ENCODE assay signal across 15 cellular contexts in the genomic region with DNA sequence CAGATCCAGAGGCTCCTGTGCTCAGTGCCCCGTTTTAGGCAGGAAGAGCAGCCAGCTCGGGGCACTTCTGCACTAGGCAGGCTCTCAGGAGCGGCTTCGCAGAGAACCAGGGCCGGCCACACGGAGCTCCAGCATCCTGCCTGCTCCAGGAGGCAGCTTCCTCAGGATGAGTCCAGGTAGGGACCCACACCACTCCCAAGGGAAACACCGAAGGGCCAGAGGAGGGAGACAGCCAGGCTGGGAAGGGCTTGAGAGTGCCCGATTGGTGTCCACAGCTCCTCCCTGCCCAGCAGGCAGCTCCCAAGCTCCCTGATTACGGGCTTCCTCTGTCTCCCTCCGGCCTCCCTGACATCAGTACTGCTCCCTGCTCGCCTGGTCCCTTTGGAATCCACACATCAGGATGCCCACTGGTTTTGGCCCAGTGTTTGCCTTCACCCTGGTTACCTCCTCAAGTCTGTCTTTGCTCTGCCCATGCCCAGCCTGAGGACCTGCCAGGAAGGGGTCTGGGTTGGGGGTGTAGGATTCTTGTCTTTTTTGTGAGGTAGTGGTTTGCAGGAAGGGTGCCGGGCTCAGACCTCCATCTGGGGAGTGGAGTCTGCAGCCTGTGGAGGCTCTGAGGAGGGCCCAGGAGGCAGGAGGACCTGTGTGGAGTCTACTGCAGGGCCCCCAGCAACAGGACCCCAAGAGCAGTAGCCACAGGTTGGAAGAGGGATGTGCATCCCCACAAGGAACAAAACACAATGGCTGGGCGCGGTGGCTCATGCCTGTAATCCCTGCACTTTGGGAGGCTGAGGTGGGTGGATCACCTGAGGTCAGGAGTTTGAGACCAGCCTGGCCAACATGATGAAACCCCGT. TPM values are rescaled to one million over a fixed set of nuclear protein-coding genes. Genes with fewer than 3 reads are reported as not detected.
DNase-seq lines count a peak whose midpoint lies in the region; ATAC-seq, FAIRE-seq and TF ChIP-seq lines count a peak whose summit lies in the region.
"Had no signal": no experiment of that assay in that cellular context is flagged by ENCODE, and none has a peak within 500 bp of the region (broad histone marks: within the 10 kb centered on the region; RNA-seq: fewer than 3 reads in every experiment).

No MANE protein-coding gene starts in this region.

- no peak overlapping the region for H2BK15ac ChIP-seq in H1 (ENCODE audit: low read length)

- in situ Hi-C loops in Panc1 (cut with HindIII; ENCODE audit: low pct_unique_long_range_greater_than_20kb, low sequenced_read_pairs), result no loop called here

- H3K4me3 Mint-ChIP-seq in activated T-cell treated with anti-CD3 and anti-CD28 coated beads, Interleukin-2, amount 50 U/mL, for 24 hours, result no peak overlapping the region
- no peak overlapping the region for H3K4me3 Mint-ChIP-seq in activated T-cell treated with anti-CD3 and anti-CD28 coated beads, Interleukin-2, amount 50 U/mL, for 4 hours
- H3K4me3 Mint-ChIP-seq: T-helper 1 cell treated with Interleukin-12 subunit alpha and Interleukin-12 subunit beta and Interleukin-4 antibody, amounts not matched to agents 30 μg/mL and 1 μg/mL, for 36 hours had no signal

- TF ChIP-seq EP300 in H1 (IDR thresholded peaks at IDR 0.05; ENCODE audit: borderline replicate concordance in 1 of 2, low read depth in 2 of 2, low read length in 2 of 2), result no peak

- no peak overlapping the region for H3K4ac ChIP-seq in H1 (replicated peaks; ENCODE audit: insufficient read length, low read depth, low read length)

- no peak overlapping the region for H2AFZ ChIP-seq in H1 (ENCODE audit: low read length)
- no peak overlapping the region for H2AFZ ChIP-seq in smooth muscle cell (ENCODE audit: low read depth)

- peaks cover 31% of the 10 kb centered on the region for H3K4me1 Mint-ChIP-seq in activated T-cell treated with anti-CD3 and anti-CD28 coated beads, Interleukin-2, amount 50 U/mL, for 24 hours (ENCODE audit: low read depth)
- H3K4me1 Mint-ChIP-seq in activated T-cell treated with anti-CD3 and anti-CD28 coated beads, Interleukin-2, amount 50 U/mL, for 4 hours (ENCODE audit: low read depth), result peaks cover 20% of the 10 kb centered on the region

- TF ChIP-seq RAD21 in H1 (IDR thresholded peaks at IDR 0.05 in 1 of 2, conservative IDR thresholded peaks at IDR 0.05 in 1 of 2; ENCODE audit: low read depth in 2 of 2, low read length in 2 of 2), result no peak

- no peak overlapping the region for H3K4me2 ChIP-seq in H1 (ENCODE audit: insufficient read depth in 1 of 2, low read depth in 2 of 2, low read length in 2 of 2)
- no peak overlapping the region for H3K4me2 ChIP-seq in smooth muscle cell

- no peak overlapping the region for H3K18ac ChIP-seq in H1 (ENCODE audit: extremely low read depth, low read length)

- CTCF ChIA-PET in Panc1 (lab: Charles Lee), result interaction anchor here (0.8 to 1.4 kb wide), 2 partner anchors 10 to 58 kb away, joined by 4 to 5 read pairs; no protein-coding TSS in a partner anchor
- CTCF ChIA-PET in H1 (lab: Charles Lee; ENCODE audit: partially characterized antibody), result interaction anchor here (1.3 to 1.5 kb wide), 3 partner anchors 9 to 13 kb away, joined by 3 to 6 read pairs (median 5); no protein-coding TSS in a partner anchor

- H3K23ac ChIP-seq in H1 (ENCODE audit: insufficient read length), result no peak overlapping the region

- POLR2A ChIA-PET in Panc1 (lab: Charles Lee) (interaction anchor here (0.6 to 1.1 kb wide), 3 partner anchors 11 to 50 kb away, joined by 3 to 7 read pairs (median 4); a partner anchor contains a TSS), H1 (lab: Charles Lee; ENCODE audit: partially characterized antibody) (interaction anchor here (0.7 kb wide), 1 partner anchor 19 kb away, joined by 3 read pairs; no protein-coding TSS in a partner anchor)

- H3K9me3 ChIP-seq in Panc1 (ENCODE audit: control insufficient read depth, insufficient read depth, low read depth, low read length) (no peaks in the 10 kb centered on the region), H1 (ENCODE audit: insufficient read depth in 2 of 2, low read depth in 1 of 2, low read length in 1 of 2) (no peaks in the 10 kb centered on the region), smooth muscle cell (replicated peaks; ENCODE audit: low read depth) (no peaks in the 10 kb centered on the region), testis (no peaks in the 10 kb centered on the region), heart left ventricle (no peaks in the 10 kb centered on the region)
- H3K9me3 ChIP-seq: MG63 had no signal

- TF ChIP-seq POLR2A in H1 (IDR thresholded peaks at IDR 0.05; ENCODE audit: control extremely low read depth in 1 of 2, low read depth in 2 of 2, low read length in 2 of 2) (no peak), testis (IDR thresholded peaks at IDR 0.05) (no peak), heart left ventricle (IDR thresholded peaks at IDR 0.05) (no peak)

- H3K36me3 Mint-ChIP-seq in activated T-cell treated with anti-CD3 and anti-CD28 coated beads, Interleukin-2, amount 50 U/mL, for 24 hours (ENCODE audit: low read depth), result no peaks in the 10 kb centered on the region
- H3K36me3 Mint-ChIP-seq in activated T-cell treated with anti-CD3 and anti-CD28 coated beads, Interleukin-2, amount 50 U/mL, for 4 hours (ENCODE audit: insufficient read depth), result no peaks in the 10 kb centered on the region

- no peak for DNase-seq in activated T-cell treated with anti-CD3 and anti-CD28 coated beads, Interleukin-2, amount 50 U/mL, for 24 hours
- DNase-seq in activated T-cell treated with anti-CD3 and anti-CD28 coated beads, Interleukin-2, amount 50 U/mL, for 4 hours, result no peak
- DNase-seq in Panc1 (ENCODE audit: low read depth, low spot score) (no peak), H1 (ENCODE audit: low read depth in 1 of 2, low spot score in 2 of 2) (no peak), smooth muscle cell (lab: John Stamatoyannopoulos, UW; ENCODE audit: unreplicated experiment) (no peak), testis (no peak), head of caudate nucleus (no peak), heart left ventricle (no peak)
- DNase-seq: dermis blood vessel endothelial cell, hippocampal formation, MG63, NCI-H187 treated with DMSO at 0.1 percent for 48 hours had no signal

- H4K20me1 ChIP-seq in H1 (replicated peaks in 1 of 2; ENCODE audit: control insufficient read depth in 1 of 2, insufficient read depth in 2 of 2, low read length in 2 of 2) (no peaks in the 10 kb centered on the region), smooth muscle cell (ENCODE audit: low read depth) (no peaks in the 10 kb centered on the region)

- no peak for FAIRE-seq in H1 (lab: Jason Lieb, UNC)
- FAIRE-seq: GM12892, HTR-8/SVneo had no signal

- peak overlapping the region; percentile 97 for H3K27ac Mint-ChIP-seq in activated T-cell treated with anti-CD3 and anti-CD28 coated beads, Interleukin-2, amount 50 U/mL, for 24 hours
- H3K27ac Mint-ChIP-seq: T-helper 1 cell treated with Interleukin-12 subunit alpha and Interleukin-12 subunit beta and Interleukin-4 antibody, amounts not matched to agents 30 μg/mL and 1 μg/mL, for 36 hours had no signal

- 94% methylated on average over 15 of the region's 15 CpGs; no CpG with 5 or more reads in 1 of the 2 experiments for WGBS in H1 (ENCODE audit: extremely low coverage in 1 of 2, insufficient coverage in 1 of 2, insufficient read length in 1 of 2, insufficient replicate concordance in 2 of 2, low coverage in 1 of 2, low lambda C conversion rate in 2 of 2, missing lambda C conversion rate in 1 of 2), 2 experiments
- 84% methylated on average over 14 of the region's 15 CpGs for WGBS in smooth muscle cell (ENCODE audit: low lambda C conversion rate)
- whole genome bisulfite sequencing in testis, 2 donors, result 86 to 87% methylated on average over 10 to 15 of the region's 15 CpGs
- 77 to 82% (median 79%) methylated on average over 15 of the region's 15 CpGs for WGBS in heart left ventricle, 4 donors

- peaks cover 29% of the 10 kb centered on the region for H3K27me3 Mint-ChIP-seq in activated T-cell treated with anti-CD3 and anti-CD28 coated beads, Interleukin-2, amount 50 U/mL, for 24 hours
- H3K27me3 Mint-ChIP-seq in activated T-cell treated with anti-CD3 and anti-CD28 coated beads, Interleukin-2, amount 50 U/mL, for 4 hours (ENCODE audit: low read depth), result peaks cover 15% of the 10 kb centered on the region

- ATAC-seq in activated T-cell treated with anti-CD3 and anti-CD28 coated beads, Interleukin-2, amount 50 U/mL, for 4 hours, result no peak
- ATAC-seq in Panc1 (peak; percentile 23), heart left ventricle (no peak)

- no peak overlapping the region for H3K56ac ChIP-seq in H1 (replicated peaks; ENCODE audit: insufficient read length, low read depth, low read length)

- H3F3A ChIP-seq in smooth muscle cell (ENCODE audit: low read depth), result peaks cover 10% of the 10 kb centered on the region

- H2BK20ac ChIP-seq in H1 (ENCODE audit: low read length), result no peak overlapping the region

- intact Hi-C loops in Panc1 (cut with micrococcal nuclease; ENCODE audit: unreplicated experiment), result no loop called here
- intact Hi-C loops in testis (cut with DNase I; ENCODE audit: low total_unique reads), result no loop called here
- intact Hi-C loops in head of caudate nucleus (cut with DNase I), result no loop called here
- intact Hi-C loops in heart left ventricle (cut with DNase I), result no loop called here

- H3K27me3 ChIP-seq in Panc1 (ENCODE audit: control insufficient read depth, insufficient read depth, low read length), result no peaks in the 10 kb centered on the region
- H3K27me3 ChIP-seq in H1 (replicated peaks in 1 of 4; ENCODE audit: control insufficient read depth in 3 of 4, extremely low read depth in 1 of 4, insufficient read depth in 3 of 4, low read length in 3 of 4), result no peaks in the 10 kb centered on the region
- no peaks in the 10 kb centered on the region for H3K27me3 ChIP-seq in smooth muscle cell (ENCODE audit: low read depth)
- H3K27me3 ChIP-seq in testis, result no peaks in the 10 kb centered on the region
- H3K27me3 ChIP-seq in heart left ventricle, result no peaks in the 10 kb centered on the region
- H3K27me3 ChIP-seq: MG63 had no signal

- H3K36me3 ChIP-seq in Panc1 (ENCODE audit: control insufficient read depth, insufficient read depth, low read length), result no peaks in the 10 kb centered on the region
- no peaks in the 10 kb centered on the region for H3K36me3 ChIP-seq in H1 (ENCODE audit: control insufficient read depth in 2 of 4, insufficient read depth in 4 of 4, low read length in 3 of 4)
- no peaks in the 10 kb centered on the region for H3K36me3 ChIP-seq in smooth muscle cell (ENCODE audit: low read depth)
- no peaks in the 10 kb centered on the region for H3K36me3 ChIP-seq in testis (ENCODE audit: low read depth, missing control alignments)
- no peaks in the 10 kb centered on the region for H3K36me3 ChIP-seq in heart left ventricle
- H3K36me3 ChIP-seq: MG63 had no signal

- H3K9me3 Mint-ChIP-seq in activated T-cell treated with anti-CD3 and anti-CD28 coated beads, Interleukin-2, amount 50 U/mL, for 24 hours, result no peaks in the 10 kb centered on the region
- H3K9me3 Mint-ChIP-seq in activated T-cell treated with anti-CD3 and anti-CD28 coated beads, Interleukin-2, amount 50 U/mL, for 4 hours, result no peaks in the 10 kb centered on the region
- H3K9me3 Mint-ChIP-seq: T-helper 1 cell treated with Interleukin-12 subunit alpha and Interleukin-12 subunit beta and Interleukin-4 antibody, amounts not matched to agents 30 μg/mL and 1 μg/mL, for 36 hours had no signal

- TF ChIP-seq CTCF in Panc1 (IDR thresholded peaks at IDR 0.05) (no peak), H1 (IDR thresholded peaks at IDR 0.05; ENCODE audit: control extremely low read depth in 1 of 3, insufficient read depth in 1 of 3, low read depth in 1 of 3, low read length in 3 of 3) (no peak), smooth muscle cell (IDR thresholded peaks at IDR 0.05; ENCODE audit: borderline replicate concordance, insufficient read depth, poor library complexity, severe bottlenecking) (no peak), testis (IDR thresholded peaks at IDR 0.05) (no peak), heart left ventricle (IDR thresholded peaks at IDR 0.05) (no peak)

- H3K4me3 ChIP-seq in Panc1 (ENCODE audit: low read depth in 2 of 2, low read length in 2 of 2) (peak overlapping the region in 1 of 2 experiments; percentile 8; a peak in 1 of 4 replicates), H1 (ENCODE audit: extremely low read depth in 1 of 4, insufficient read depth in 2 of 4, low read depth in 3 of 4, low read length in 4 of 4) (no peak overlapping the region), smooth muscle cell (no peak overlapping the region), testis (no peak overlapping the region), heart left ventricle (no peak overlapping the region)
- H3K4me3 ChIP-seq: MG63 had no signal

- H3K79me1 ChIP-seq in H1 (ENCODE audit: low read depth, low read length), result no peaks in the 10 kb centered on the region

- no peak overlapping the region for H2BK120ac ChIP-seq in H1 (replicated peaks; ENCODE audit: low read depth, low read length)

- H3K23me2 ChIP-seq in H1 (ENCODE audit: low read depth, low read length), result no peaks in the 10 kb centered on the region

- no peak overlapping the region for H4K5ac ChIP-seq in H1 (ENCODE audit: insufficient read length, low read depth, low read length)

- H3K4me1 ChIP-seq in Panc1 (ENCODE audit: control insufficient read depth, insufficient read depth, low read length) (peaks cover 80% of the 10 kb centered on the region), H1 (replicated peaks in 1 of 4; ENCODE audit: control insufficient read depth in 3 of 4, insufficient read depth in 4 of 4, low read length in 3 of 4) (no peaks in the 10 kb centered on the region), smooth muscle cell (ENCODE audit: low read depth) (peaks cover 31% of the 10 kb centered on the region), testis (peaks cover 4% of the 10 kb centered on the region), heart left ventricle (peaks cover 4 to 32% (median 20%) of the 10 kb centered on the region in 12 donors)

- H2BK12ac ChIP-seq in H1 (ENCODE audit: low read depth, low read length), result no peak overlapping the region

- H3K79me2 ChIP-seq in H1 (ENCODE audit: control insufficient read depth in 1 of 2, insufficient read depth in 2 of 2, low read length in 2 of 2), result no peaks in the 10 kb centered on the region
- no peaks in the 10 kb centered on the region for H3K79me2 ChIP-seq in smooth muscle cell (ENCODE audit: low read depth)

- H3K14ac ChIP-seq in H1 (ENCODE audit: insufficient read length), result no peak overlapping the region

- H4K91ac ChIP-seq in H1 (replicated peaks; ENCODE audit: insufficient read length, low read length), result no peak overlapping the region

- H3K27ac ChIP-seq in Panc1 (ENCODE audit: low read length) (peak overlapping the region; percentile 100), H1 (ENCODE audit: low read depth, low read length) (no peak overlapping the region), smooth muscle cell (ENCODE audit: low read depth) (no peak overlapping the region), testis (no peak overlapping the region), heart left ventricle (no peak overlapping the region)

- H3K9ac ChIP-seq in H1 (replicated peaks in 1 of 4; ENCODE audit: extremely low read depth in 1 of 4, low read depth in 3 of 4, low read length in 3 of 4), result no peak overlapping the region
- H3K9ac ChIP-seq in smooth muscle cell (ENCODE audit: low read depth), result peak overlapping the region; percentile 8

- no TSS peak for BruUV-seq in Panc1 (replicated peaks; lab: Mats Ljungman, UMichigan)

- 0 out of 2 replicates have a peak overlapping the region, but pooled peaks have one; percentile 9 for H4K8ac ChIP-seq in H1 (ENCODE audit: extremely low read depth, insufficient read depth, low read length)

- no peak overlapping the region for H2BK5ac ChIP-seq in H1 (ENCODE audit: low read depth, low read length)

- no peak overlapping the region for H2AK5ac ChIP-seq in H1 (ENCODE audit: low read depth, low read length)

RNA-seq across cellular contexts. Expression of a gene that starts 11.2 kb away (rescaled TPM):
- 10 to 100 TPM; 32.5 to 37.6 (median 34.6) TPM for total RNA-seq in activated T-cell treated with anti-CD3 and anti-CD28 coated beads, Interleukin-2, amount 50 U/mL, for 4 hours
- 220 TPM for total RNA-seq in Panc1 (2021; ENCODE audit: unreplicated experiment)
- 308 TPM for polyA plus RNA-seq in Panc1 (2012; ENCODE audit: insufficient read length)
- total RNA-seq in H1 (2021; fragmentation: NEBNext Ultra II Directional; extraction: Animal tissue kit (Norgen Biotek cat#: 25700)), result 54.9 and 56.0 TPM in 2 replicates
- 26.6 and 36.0 TPM in 2 replicates for polyA plus RNA-seq in H1 (2011; rRNA removed)
- polyA plus RNA-seq in H1 (2011; cell fraction: cytosol; rRNA removed), result 30.5 TPM
- polyA plus RNA-seq in H1 (2011; cell fraction: nucleus; rRNA removed), result 104 TPM
- polyA plus RNA-seq in H1 (2012, experiment 1 of 2), result 29.4 to 49.2 TPM (median 45.5 TPM) in 4 replicates
- polyA plus RNA-seq in H1 (2012, experiment 2 of 2), result 47.3 TPM
- 25.1 TPM for polyA plus RNA-seq in H1 (2013, experiment 1 of 2)
- polyA plus RNA-seq in H1 (2013, experiment 2 of 2), result 22.9 TPM
- polyA minus RNA-seq in H1 (2011; rRNA and poly(A)+ RNA removed), result 29.7 and 33.8 TPM in 2 replicates
- polyA minus RNA-seq in H1 (2011; cell fraction: cytosol; rRNA and poly(A)+ RNA removed), result 27.2 TPM
- 27.2 TPM for polyA minus RNA-seq in H1 (2011; cell fraction: nucleus; rRNA and poly(A)+ RNA removed)
- total RNA-seq in smooth muscle cell, result 31.8 and 44.4 TPM in 2 replicates
- polyA plus RNA-seq in smooth muscle cell, result 39.4 and 43.3 TPM in 2 replicates
- 10 to 100 TPM; 91.5 TPM for total RNA-seq in testis
- polyA plus RNA-seq in testis (ENCODE audit: insufficient read depth, low read depth, low replicate concordance), result 50.8 TPM
- total RNA-seq in heart left ventricle, result 100 to 1,000 TPM; 172 to 450 (median 233) TPM
- 100 to 1,000 TPM; 144 to 227 TPM for polyA plus RNA-seq in heart left ventricle

RNA-seq across cellular contexts. Expression of a gene that starts 41.2 kb away (rescaled TPM):
- total RNA-seq in activated T-cell treated with anti-CD3 and anti-CD28 coated beads, Interleukin-2, amount 50 U/mL, for 4 hours, result 10 to 100 TPM; 43.4 to 51.2 (median 47.1) TPM
- 108 TPM for total RNA-seq in Panc1 (2021; ENCODE audit: unreplicated experiment)
- 99.8 TPM for polyA plus RNA-seq in Panc1 (2012; ENCODE audit: insufficient read length)
- total RNA-seq in H1 (2021; fragmentation: NEBNext Ultra II Directional; extraction: Animal tissue kit (Norgen Biotek cat#: 25700)), result 43.9 and 47.8 TPM in 2 replicates
- polyA plus RNA-seq in H1 (2011; rRNA removed), result 57.3 and 70.6 TPM in 2 replicates
- 61.6 TPM for polyA plus RNA-seq in H1 (2011; cell fraction: cytosol; rRNA removed)
- 144 TPM for polyA plus RNA-seq in H1 (2011; cell fraction: nucleus; rRNA removed)
- 30.1 to 46.8 TPM (median 43.0 TPM) in 4 replicates for polyA plus RNA-seq in H1 (2012, experiment 1 of 2)
- polyA plus RNA-seq in H1 (2012, experiment 2 of 2), result 40.5 TPM
- polyA plus RNA-seq in H1 (2013, experiment 1 of 2), result 35.9 TPM
- 33.7 TPM for polyA plus RNA-seq in H1 (2013, experiment 2 of 2)
- 34.9 and 35.3 TPM in 2 replicates for polyA minus RNA-seq in H1 (2011; rRNA and poly(A)+ RNA removed)
- polyA minus RNA-seq in H1 (2011; cell fraction: cytosol; rRNA and poly(A)+ RNA removed), result 24.4 TPM
- 32.4 TPM for polyA minus RNA-seq in H1 (2011; cell fraction: nucleus; rRNA and poly(A)+ RNA removed)
- total RNA-seq in smooth muscle cell, result 12.6 and 30.1 TPM in 2 replicates
- 19.9 and 34.0 TPM in 2 replicates for polyA plus RNA-seq in smooth muscle cell
- 100 to 1,000 TPM; 157 to 204 TPM for total RNA-seq in testis
- polyA plus RNA-seq in testis (ENCODE audit: insufficient read depth, low read depth, low replicate concordance), result 80.7 TPM
- 100 to 1,000 TPM in 3 of 9 donors, 10 to 100 TPM in 6; 58.7 to 139 (median 86.7) TPM for total RNA-seq in heart left ventricle
- polyA plus RNA-seq in heart left ventricle, result 100 to 1,000 TPM; 131 to 200 TPM
